23 cellular contexts compared by ENCODE assay signal in genomic region chr3:73924063-73924462, GRCh38.
DNase-seq lines count a peak whose midpoint lies in the region; ATAC-seq, FAIRE-seq and TF ChIP-seq lines count a peak whose summit lies in the region.
"Had no signal": no experiment of that assay in that cellular context is flagged by ENCODE, and none has a peak within 500 bp of the region (broad histone marks: within the 10 kb centered on the region; RNA-seq: fewer than 3 reads in every experiment).

No MANE protein-coding gene starts in this region.

- no peak overlapping the region for H4K91ac ChIP-seq in H1 (replicated peaks; ENCODE audit: insufficient read length, low read length)

- H4K8ac ChIP-seq in H1 (ENCODE audit: extremely low read depth, insufficient read depth, low read length), result no peak overlapping the region

- peaks cover 2% of the 10 kb centered on the region for H3K4me1 Mint-ChIP-seq in glutamatergic neuron (ENCODE audit: low read depth, unreplicated experiment)
- H3K4me1 Mint-ChIP-seq: B cell; CD4-positive, CD25-positive, alpha-beta regulatory T cell had no signal

- H3K36me3 Mint-ChIP-seq in glutamatergic neuron (ENCODE audit: unreplicated experiment), result no peaks in the 10 kb centered on the region
- H3K36me3 Mint-ChIP-seq: CD4-positive, CD25-positive, alpha-beta regulatory T cell; CD8-positive, alpha-beta T cell had no signal

- H3K79me2 ChIP-seq in H1 (ENCODE audit: control insufficient read depth in 1 of 2, insufficient read depth in 2 of 2, low read length in 2 of 2), result no peaks in the 10 kb centered on the region

- H3K9me3 ChIP-seq in H1 (ENCODE audit: insufficient read depth in 2 of 2, low read depth in 1 of 2, low read length in 1 of 2) (no peaks in the 10 kb centered on the region), mucosa of descending colon (no peaks in the 10 kb centered on the region)

- H3K4me3 ChIP-seq in H1 (ENCODE audit: extremely low read depth in 1 of 4, insufficient read depth in 2 of 4, low read depth in 3 of 4, low read length in 4 of 4), result no peak overlapping the region
- H3K4me3 ChIP-seq in mucosa of descending colon, result no peak overlapping the region
- H3K4me3 ChIP-seq: BLaER1, GM12878 had no signal

- H2BK15ac ChIP-seq in H1 (ENCODE audit: low read length), result no peak overlapping the region

- DNase-seq in NCI-H2171 treated with DMSO at 0.1 percent for 48 hours (lab: John Stamatoyannopoulos, UW) (peak; percentile 10), NCI-H2171 (lab: John Stamatoyannopoulos, UW) (no peak), H1 (ENCODE audit: low read depth in 1 of 2, low spot score in 2 of 2) (no peak), mucosa of descending colon (no peak), SKM-1 (lab: John Stamatoyannopoulos, UW; ENCODE audit: unreplicated experiment) (no peak), glutamatergic neuron (no peak), amniotic stem cell (lab: John Stamatoyannopoulos, UW) (no peak)
- DNase-seq: CD4-positive, CD25-positive, alpha-beta regulatory T cell; CD8-positive, alpha-beta T cell; DMS 273 treated with DMSO at 0.1 percent for 48 hours; DMS79; EL; GDM1; GOT3; H7; HCEC 1CT had no signal

- H2BK120ac ChIP-seq in H1 (replicated peaks; ENCODE audit: low read depth, low read length), result no peak overlapping the region

- WGBS in H1 (ENCODE audit: extremely low coverage in 1 of 2, insufficient coverage in 1 of 2, insufficient read length in 1 of 2, insufficient replicate concordance in 2 of 2, low coverage in 1 of 2, low lambda C conversion rate in 2 of 2, missing lambda C conversion rate in 1 of 2), 2 experiments, result 95% methylated on average over 7 of the region's 7 CpGs; no CpG with 5 or more reads in 1 of the 2 experiments

- H4K5ac ChIP-seq in H1 (ENCODE audit: insufficient read length, low read depth, low read length), result no peak overlapping the region

- H3K9me3 Mint-ChIP-seq in glutamatergic neuron (ENCODE audit: unreplicated experiment), result peaks cover 3% of the 10 kb centered on the region

- TF ChIP-seq RAD21 in H1 (IDR thresholded peaks at IDR 0.05 in 1 of 2, conservative IDR thresholded peaks at IDR 0.05 in 1 of 2; ENCODE audit: low read depth in 2 of 2, low read length in 2 of 2), result no peak

- no peak overlapping the region for H2BK12ac ChIP-seq in H1 (ENCODE audit: low read depth, low read length)

- H3K4ac ChIP-seq in H1 (replicated peaks; ENCODE audit: insufficient read length, low read depth, low read length), result no peak overlapping the region

- CTCF ChIA-PET in H1 (lab: Charles Lee; ENCODE audit: partially characterized antibody), result no interaction called here

- H3K18ac ChIP-seq in H1 (ENCODE audit: extremely low read depth, low read length), result no peak overlapping the region

- H3K9ac ChIP-seq in H1 (replicated peaks in 1 of 4; ENCODE audit: extremely low read depth in 1 of 4, low read depth in 3 of 4, low read length in 3 of 4), result no peak overlapping the region
- H3K9ac ChIP-seq: BLaER1 had no signal

- H2BK20ac ChIP-seq in H1 (ENCODE audit: low read length), result no peak overlapping the region

- H3K79me1 ChIP-seq in H1 (ENCODE audit: low read depth, low read length), result no peaks in the 10 kb centered on the region

- no peaks in the 10 kb centered on the region for H3K27me3 Mint-ChIP-seq in glutamatergic neuron (ENCODE audit: unreplicated experiment)
- H3K27me3 Mint-ChIP-seq: B cell; CD4-positive, CD25-positive, alpha-beta regulatory T cell had no signal

- H3K36me3 ChIP-seq in H1 (ENCODE audit: control insufficient read depth in 2 of 4, insufficient read depth in 4 of 4, low read length in 3 of 4) (no peaks in the 10 kb centered on the region), mucosa of descending colon (ENCODE audit: low read depth) (no peaks in the 10 kb centered on the region)
- H3K36me3 ChIP-seq: BLaER1 had no signal

- H2AK5ac ChIP-seq in H1 (ENCODE audit: low read depth, low read length), result no peak overlapping the region

- H3K23me2 ChIP-seq in H1 (ENCODE audit: low read depth, low read length), result no peaks in the 10 kb centered on the region

- H3K14ac ChIP-seq in H1 (ENCODE audit: insufficient read length), result no peak overlapping the region

- TF ChIP-seq EP300 in H1 (IDR thresholded peaks at IDR 0.05; ENCODE audit: borderline replicate concordance in 1 of 2, low read depth in 2 of 2, low read length in 2 of 2), result no peak

- H3K27me3 ChIP-seq in H1 (replicated peaks in 1 of 4; ENCODE audit: control insufficient read depth in 3 of 4, extremely low read depth in 1 of 4, insufficient read depth in 3 of 4, low read length in 3 of 4), result no peaks in the 10 kb centered on the region
- H3K27me3 ChIP-seq: BLaER1 had no signal

- H3K4me1 ChIP-seq in H1 (replicated peaks in 1 of 4; ENCODE audit: control insufficient read depth in 3 of 4, insufficient read depth in 4 of 4, low read length in 3 of 4) (peaks cover 0 to 2% (median 0%) of the 10 kb centered on the region in 4 experiments; a peak in 1 of 7 replicates), mucosa of descending colon (ENCODE audit: low read depth) (no peaks in the 10 kb centered on the region)
- H3K4me1 ChIP-seq: BLaER1 had no signal

- no peak for TF ChIP-seq CTCF in H1 (IDR thresholded peaks at IDR 0.05; ENCODE audit: control extremely low read depth in 1 of 3, insufficient read depth in 1 of 3, low read depth in 1 of 3, low read length in 3 of 3)
- TF ChIP-seq CTCF in mucosa of descending colon (IDR thresholded peaks at IDR 0.05), result no peak
- TF ChIP-seq CTCF in glutamatergic neuron (IDR thresholded peaks at IDR 0.05; ENCODE audit: partially characterized antibody, unreplicated experiment), result no peak

- H3K4me2 ChIP-seq in H1 (ENCODE audit: insufficient read depth in 1 of 2, low read depth in 2 of 2, low read length in 2 of 2), result no peak overlapping the region
- H3K4me2 ChIP-seq: BLaER1 had no signal

- H3K27ac Mint-ChIP-seq in glutamatergic neuron (ENCODE audit: unreplicated experiment), result no peak overlapping the region
- H3K27ac Mint-ChIP-seq: B cell; CD4-positive, CD25-positive, alpha-beta regulatory T cell; CD8-positive, alpha-beta T cell had no signal

- no peak overlapping the region for H3K56ac ChIP-seq in H1 (replicated peaks; ENCODE audit: insufficient read length, low read depth, low read length)

- POLR2A ChIA-PET in H1 (lab: Charles Lee; ENCODE audit: partially characterized antibody), result no interaction called here

- H2BK5ac ChIP-seq in H1 (ENCODE audit: low read depth, low read length), result no peak overlapping the region

- FAIRE-seq in H1 (lab: Jason Lieb, UNC), result no peak
- FAIRE-seq: A204.1, D721Med, GM12878 had no signal

- H2AFZ ChIP-seq in H1 (ENCODE audit: low read length), result 0 out of 2 replicates have a peak overlapping the region, but pooled peaks have one; percentile 18

- no peak overlapping the region for H3K4me3 Mint-ChIP-seq in glutamatergic neuron (ENCODE audit: unreplicated experiment)
- H3K4me3 Mint-ChIP-seq: B cell; CD4-positive, CD25-positive, alpha-beta regulatory T cell; CD8-positive, alpha-beta T cell had no signal

- no peaks in the 10 kb centered on the region for H4K20me1 ChIP-seq in H1 (replicated peaks in 1 of 2; ENCODE audit: control insufficient read depth in 1 of 2, insufficient read depth in 2 of 2, low read length in 2 of 2)
- H4K20me1 ChIP-seq: BLaER1 had no signal

- TF ChIP-seq POLR2A in H1 (IDR thresholded peaks at IDR 0.05; ENCODE audit: control extremely low read depth in 1 of 2, low read depth in 2 of 2, low read length in 2 of 2), result no peak

- intact Hi-C loops in mucosa of descending colon (cut with DNase I, micrococcal nuclease), result no loop called here

- H3K23ac ChIP-seq in H1 (ENCODE audit: insufficient read length), result no peak overlapping the region

- no peak overlapping the region for H3K27ac ChIP-seq in H1 (ENCODE audit: low read depth, low read length)
- H3K27ac ChIP-seq: 22Rv1, BLaER1, C4-2B had no signal

- peak; percentile 26 for ATAC-seq in mucosa of descending colon
- ATAC-seq: CD8-positive, alpha-beta T cell; GM12878 had no signal

TF ChIP-seq in H1, 55 proteins besides CTCF, POLR2A, EP300 and RAD21:
- TF ChIP-seq POU5F1 (IDR thresholded peaks at IDR 0.05; ENCODE audit: low read depth, low read length), result no peak
- no peak for TF ChIP-seq KDM4A (IDR thresholded peaks at IDR 0.05; ENCODE audit: low read depth, low read length, severe bottlenecking)
- no peak for TF ChIP-seq TAF7 (optimal IDR thresholded peaks at IDR 0.05; ENCODE audit: borderline replicate concordance, low read depth, low read length)
- TF ChIP-seq EZH2 (IDR thresholded peaks at IDR 0.05; ENCODE audit: low read depth, low read length, severe bottlenecking), result no peak
- no peak for TF ChIP-seq TCF12 (IDR thresholded peaks at IDR 0.05; ENCODE audit: low read depth, low read length)
- no peak for TF ChIP-seq YY1 (IDR thresholded peaks at IDR 0.05; ENCODE audit: low read depth, low read length)
- TF ChIP-seq NRF1 (IDR thresholded peaks at IDR 0.05; ENCODE audit: low read depth, low read length), result no peak
TF ChIP-seq in H1: peak in this region for 0.
